24 cellular contexts compared by ENCODE assay signal in the genomic region with DNA sequence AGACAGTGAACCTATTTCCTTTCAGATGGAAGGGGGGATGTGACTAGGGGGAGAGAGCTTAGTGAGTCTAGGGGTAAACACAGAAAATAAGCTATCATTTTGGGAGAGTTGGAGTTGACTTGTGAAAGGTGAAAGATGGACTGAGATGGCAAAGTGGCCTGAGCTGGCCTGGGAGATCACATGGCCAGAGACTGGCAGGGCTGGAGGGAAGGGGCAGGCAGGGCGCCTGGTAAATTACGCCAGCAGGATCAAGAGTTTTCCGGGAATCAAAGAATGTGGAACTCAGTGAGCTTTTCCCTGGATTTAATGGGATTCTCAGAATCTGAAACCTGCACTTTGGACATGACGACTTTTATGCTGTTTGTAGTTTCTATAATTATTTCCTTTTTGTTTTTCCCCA. TPM values are rescaled to one million over a fixed set of nuclear protein-coding genes. Genes with fewer than 3 reads are reported as not detected.
DNase-seq lines count a peak whose midpoint lies in the region; ATAC-seq, FAIRE-seq and TF ChIP-seq lines count a peak whose summit lies in the region.
"Had no signal": no experiment of that assay in that cellular context is flagged by ENCODE, and none has a peak within 500 bp of the region (broad histone marks: within the 10 kb centered on the region; RNA-seq: fewer than 3 reads in every experiment).

No MANE protein-coding gene starts in this region.

- H4K20me1 ChIP-seq in H1 (replicated peaks in 1 of 2; ENCODE audit: control insufficient read depth in 1 of 2, insufficient read depth in 2 of 2, low read length in 2 of 2) = peaks cover 0 to 2% of the 10 kb centered on the region in 2 experiments
- H4K20me1 ChIP-seq in neural progenitor cell (ENCODE audit: low read depth) = no peaks in the 10 kb centered on the region

- H4K91ac ChIP-seq in H1 (replicated peaks; ENCODE audit: insufficient read length, low read length) = no peak overlapping the region

- H3K18ac ChIP-seq in H1 (ENCODE audit: extremely low read depth, low read length) = no peak overlapping the region

- no peak overlapping the region for H2BK20ac ChIP-seq in H1 (ENCODE audit: low read length)

- H3K79me2 ChIP-seq in H1 (ENCODE audit: control insufficient read depth in 1 of 2, insufficient read depth in 2 of 2, low read length in 2 of 2) = no peaks in the 10 kb centered on the region
- no peaks in the 10 kb centered on the region for H3K79me2 ChIP-seq in neural progenitor cell (ENCODE audit: low read depth)

- no peaks in the 10 kb centered on the region for H3K36me3 ChIP-seq in H1 (ENCODE audit: control insufficient read depth in 2 of 4, insufficient read depth in 4 of 4, low read length in 3 of 4)
- no peaks in the 10 kb centered on the region for H3K36me3 ChIP-seq in neural progenitor cell
- H3K36me3 ChIP-seq: BLaER1, HAP-1 had no signal

- no peaks in the 10 kb centered on the region for H3K36me3 Mint-ChIP-seq in activated naive CD4-positive, alpha-beta T cell treated with anti-CD3 and anti-CD28 coated beads, Interleukin-2, amount 50 U/mL, for 24 hours
- H3K36me3 Mint-ChIP-seq in activated naive CD4-positive, alpha-beta T cell treated with anti-CD3 and anti-CD28 coated beads, Interleukin-2, amount 10 ng/mL, durations not matched to agents 7 days and 5 days = no peaks in the 10 kb centered on the region
- H3K36me3 Mint-ChIP-seq in neural progenitor cell = no peaks in the 10 kb centered on the region
- H3K36me3 Mint-ChIP-seq: CD4-positive, CD25-positive, alpha-beta regulatory T cell; CD8-positive, alpha-beta memory T cell had no signal

- DNase-seq in activated naive CD4-positive, alpha-beta T cell treated with anti-CD3 and anti-CD28 coated beads, Interleukin-2, amount 10 ng/mL, durations not matched to agents 7 days and 5 days = no peak
- no peak for DNase-seq in H1 (ENCODE audit: low read depth in 1 of 2, low spot score in 2 of 2)
- no peak for DNase-seq in neural progenitor cell (ENCODE audit: low spot score)
- DNase-seq in C1 segment of cervical spinal cord (lab: John Stamatoyannopoulos, UW) = no peak
- DNase-seq: 8988T; CD4-positive, CD25-positive, alpha-beta regulatory T cell; CD8-positive, alpha-beta memory T cell; COR-L47; DMS 273 treated with DMSO at 0.1 percent for 48 hours; DMS53; DND-41; EL; IMR-90 had no signal

- CTCF ChIA-PET in activated naive CD4-positive, alpha-beta T cell treated with anti-CD3 and anti-CD28 coated beads, Interleukin-2, amount 10 ng/mL, durations not matched to agents 7 days and 5 days (lab: Charles Lee) = interaction anchor here (0.9 to 3.7 kb wide), 6 partner anchors 12 to 79 kb away, joined by 3 to 16 read pairs (median 4); no protein-coding TSS in a partner anchor
- CTCF ChIA-PET in H1 (lab: Charles Lee; ENCODE audit: partially characterized antibody) = interaction anchor here (0.6 to 62.8 kb wide), 14 partner anchors 3 to 327 kb away, joined by 3 to 1777 read pairs (median 7); partner anchors contain the start of genes CFAP65 and IHH

- no peak overlapping the region for H2AK5ac ChIP-seq in H1 (ENCODE audit: low read depth, low read length)

- H3K27ac ChIP-seq in H1 (ENCODE audit: low read depth, low read length) (no peak overlapping the region), neural progenitor cell (no peak overlapping the region)
- H3K27ac ChIP-seq: BLaER1, HL-60 had no signal

- peaks cover 50% of the 10 kb centered on the region for H3K27me3 Mint-ChIP-seq in activated naive CD4-positive, alpha-beta T cell treated with anti-CD3 and anti-CD28 coated beads, Interleukin-2, amount 50 U/mL, for 24 hours
- peaks cover 64% of the 10 kb centered on the region for H3K27me3 Mint-ChIP-seq in activated naive CD4-positive, alpha-beta T cell treated with anti-CD3 and anti-CD28 coated beads, Interleukin-2, amount 10 ng/mL, durations not matched to agents 7 days and 5 days
- H3K27me3 Mint-ChIP-seq in neural progenitor cell (ENCODE audit: insufficient read depth, low read depth) = peaks cover 39% of the 10 kb centered on the region

- H2AFZ ChIP-seq in H1 (ENCODE audit: low read length) (peak overlapping the region; percentile 54; the same call in 1 of the 2 replicates), neural progenitor cell (replicated peaks) (no peak overlapping the region)

- no peak for TF ChIP-seq EP300 in H1 (IDR thresholded peaks at IDR 0.05; ENCODE audit: borderline replicate concordance in 1 of 2, low read depth in 2 of 2, low read length in 2 of 2)

- ATAC-seq in HG03442 (IDR thresholded peaks at IDR 0.05; ENCODE audit: unreplicated experiment) = no peak
- no peak for ATAC-seq in HG03135 (IDR thresholded peaks at IDR 0.05; ENCODE audit: unreplicated experiment)
- ATAC-seq: GM12878 had no signal

- POLR2A ChIA-PET in H1 (lab: Charles Lee; ENCODE audit: partially characterized antibody) = interaction anchor here (1.8 kb wide), 1 partner anchor 11 kb away, joined by 4 read pairs; no protein-coding TSS in a partner anchor

- H3K9me3 ChIP-seq in H1 (ENCODE audit: insufficient read depth in 2 of 2, low read depth in 1 of 2, low read length in 1 of 2) (no peaks in the 10 kb centered on the region), neural progenitor cell (ENCODE audit: low read depth) (no peaks in the 10 kb centered on the region)
- H3K9me3 ChIP-seq: BLaER1, HAP-1 had no signal

- no peak for TF ChIP-seq POLR2A in H1 (IDR thresholded peaks at IDR 0.05; ENCODE audit: control extremely low read depth in 1 of 2, low read depth in 2 of 2, low read length in 2 of 2)

- no peak overlapping the region for H2BK15ac ChIP-seq in H1 (ENCODE audit: low read length)

- H3K79me1 ChIP-seq in H1 (ENCODE audit: low read depth, low read length) = no peaks in the 10 kb centered on the region

- H3K56ac ChIP-seq in H1 (replicated peaks; ENCODE audit: insufficient read length, low read depth, low read length) = no peak overlapping the region

- H3K4me1 Mint-ChIP-seq in activated naive CD4-positive, alpha-beta T cell treated with anti-CD3 and anti-CD28 coated beads, Interleukin-2, amount 50 U/mL, for 24 hours = peaks cover 12% of the 10 kb centered on the region
- H3K4me1 Mint-ChIP-seq in activated naive CD4-positive, alpha-beta T cell treated with anti-CD3 and anti-CD28 coated beads, Interleukin-2, amount 10 ng/mL, durations not matched to agents 7 days and 5 days = peaks cover 9% of the 10 kb centered on the region
- peaks cover 6% of the 10 kb centered on the region for H3K4me1 Mint-ChIP-seq in neural progenitor cell

- H4K8ac ChIP-seq in H1 (ENCODE audit: extremely low read depth, insufficient read depth, low read length) = no peak overlapping the region

- no peak for FAIRE-seq in H1 (lab: Jason Lieb, UNC)
- FAIRE-seq: GM12878 had no signal

- no peaks in the 10 kb centered on the region for H3K9me3 Mint-ChIP-seq in activated naive CD4-positive, alpha-beta T cell treated with anti-CD3 and anti-CD28 coated beads, Interleukin-2, amount 50 U/mL, for 24 hours
- no peaks in the 10 kb centered on the region for H3K9me3 Mint-ChIP-seq in activated naive CD4-positive, alpha-beta T cell treated with anti-CD3 and anti-CD28 coated beads, Interleukin-2, amount 10 ng/mL, durations not matched to agents 7 days and 5 days
- H3K9me3 Mint-ChIP-seq in neural progenitor cell = no peaks in the 10 kb centered on the region
- H3K9me3 Mint-ChIP-seq: CD8-positive, alpha-beta memory T cell had no signal

- H3K14ac ChIP-seq in H1 (ENCODE audit: insufficient read length) = no peak overlapping the region

- H3K4ac ChIP-seq in H1 (replicated peaks; ENCODE audit: insufficient read length, low read depth, low read length) = no peak overlapping the region

- H2BK5ac ChIP-seq in H1 (ENCODE audit: low read depth, low read length) = no peak overlapping the region

- TF ChIP-seq RAD21 in H1 (IDR thresholded peaks at IDR 0.05 in 1 of 2, conservative IDR thresholded peaks at IDR 0.05 in 1 of 2; ENCODE audit: low read depth in 2 of 2, low read length in 2 of 2) = no peak

- H3K4me2 ChIP-seq in H1 (ENCODE audit: insufficient read depth in 1 of 2, low read depth in 2 of 2, low read length in 2 of 2) (peak overlapping the region in 1 of 2 experiments; percentile 51; a peak in 1 of 4 replicates), neural progenitor cell (no peak overlapping the region)
- H3K4me2 ChIP-seq: BLaER1 had no signal

- peaks cover 0 to 3% (median 0%) of the 10 kb centered on the region in 4 experiments; a peak in 1 of 7 replicates for H3K4me1 ChIP-seq in H1 (replicated peaks in 1 of 4; ENCODE audit: control insufficient read depth in 3 of 4, insufficient read depth in 4 of 4, low read length in 3 of 4)
- H3K4me1 ChIP-seq in neural progenitor cell = no peaks in the 10 kb centered on the region
- H3K4me1 ChIP-seq: BLaER1, HAP-1 had no signal

- H3K4me3 ChIP-seq in H1 (ENCODE audit: extremely low read depth in 1 of 4, insufficient read depth in 2 of 4, low read depth in 3 of 4, low read length in 4 of 4) = no peak overlapping the region
- H3K4me3 ChIP-seq in neural progenitor cell = no peak overlapping the region
- H3K4me3 ChIP-seq: BLaER1, GM12878, HAP-1 had no signal

- no peaks in the 10 kb centered on the region; the same call in 1 of the 2 replicates for H3K23me2 ChIP-seq in H1 (ENCODE audit: low read depth, low read length)

- H2BK120ac ChIP-seq in H1 (replicated peaks; ENCODE audit: low read depth, low read length) = no peak overlapping the region

- TF ChIP-seq CTCF in H1 (IDR thresholded peaks at IDR 0.05; ENCODE audit: control extremely low read depth in 1 of 3, insufficient read depth in 1 of 3, low read depth in 1 of 3, low read length in 3 of 3) = no peak
- TF ChIP-seq CTCF in neural progenitor cell (IDR thresholded peaks at IDR 0.05) = no peak

- H3K27ac Mint-ChIP-seq in activated naive CD4-positive, alpha-beta T cell treated with anti-CD3 and anti-CD28 coated beads, Interleukin-2, amount 50 U/mL, for 24 hours = peak overlapping the region; percentile 59
- H3K27ac Mint-ChIP-seq in activated naive CD4-positive, alpha-beta T cell treated with anti-CD3 and anti-CD28 coated beads, Interleukin-2, amount 10 ng/mL, durations not matched to agents 7 days and 5 days = no peak overlapping the region
- no peak overlapping the region for H3K27ac Mint-ChIP-seq in neural progenitor cell
- H3K27ac Mint-ChIP-seq: CD4-positive, CD25-positive, alpha-beta regulatory T cell had no signal

- no peak overlapping the region for H3K4me3 Mint-ChIP-seq in activated naive CD4-positive, alpha-beta T cell treated with anti-CD3 and anti-CD28 coated beads, Interleukin-2, amount 50 U/mL, for 24 hours
- no peak overlapping the region for H3K4me3 Mint-ChIP-seq in activated naive CD4-positive, alpha-beta T cell treated with anti-CD3 and anti-CD28 coated beads, Interleukin-2, amount 10 ng/mL, durations not matched to agents 7 days and 5 days
- H3K4me3 Mint-ChIP-seq in neural progenitor cell = peak overlapping the region; percentile 94

- H3K23ac ChIP-seq in H1 (ENCODE audit: insufficient read length) = no peak overlapping the region

- no peak overlapping the region for H3K9ac ChIP-seq in H1 (replicated peaks in 1 of 4; ENCODE audit: extremely low read depth in 1 of 4, low read depth in 3 of 4, low read length in 3 of 4)
- H3K9ac ChIP-seq in neural progenitor cell = no peak overlapping the region
- H3K9ac ChIP-seq: BLaER1 had no signal

- H2BK12ac ChIP-seq in H1 (ENCODE audit: low read depth, low read length) = no peak overlapping the region

- 89% methylated on average over 4 of the region's 4 CpGs; no CpG with 5 or more reads in 1 of the 2 experiments for WGBS in H1 (ENCODE audit: extremely low coverage in 1 of 2, insufficient coverage in 1 of 2, insufficient read length in 1 of 2, insufficient replicate concordance in 2 of 2, low coverage in 1 of 2, low lambda C conversion rate in 2 of 2, missing lambda C conversion rate in 1 of 2), 2 experiments

- no peak overlapping the region for H4K5ac ChIP-seq in H1 (ENCODE audit: insufficient read length, low read depth, low read length)

- H3K27me3 ChIP-seq in H1 (replicated peaks in 1 of 4; ENCODE audit: control insufficient read depth in 3 of 4, extremely low read depth in 1 of 4, insufficient read depth in 3 of 4, low read length in 3 of 4) = peaks cover 0 to 7% (median 1%) of the 10 kb centered on the region in 4 experiments; a peak in 1 of 7 replicates
- H3K27me3 ChIP-seq in neural progenitor cell = peaks cover 82% of the 10 kb centered on the region

- H3F3A ChIP-seq in neural progenitor cell (ENCODE audit: low read depth) = no peaks in the 10 kb centered on the region

RNA-seq across cellular contexts. Expression of gene CFAP65, which starts 0.8 kb away (rescaled TPM):
- 0.13 and 0.19 TPM in 2 replicates for total RNA-seq in H1 (2021; fragmentation: NEBNext Ultra II Directional; extraction: Animal tissue kit (Norgen Biotek cat#: 25700))
- polyA plus RNA-seq in H1 (2011; rRNA removed) = 0.38 and 0.45 TPM in 2 replicates
- polyA plus RNA-seq in H1 (2011; cell fraction: cytosol; rRNA removed) = 1.0 TPM
- 0.88 TPM for polyA plus RNA-seq in H1 (2011; cell fraction: nucleus; rRNA removed)
- polyA plus RNA-seq in H1 (2012, experiment 1 of 2) = 0.32 to 0.68 TPM (median 0.52 TPM) in 4 replicates
- polyA plus RNA-seq in H1 (2012, experiment 2 of 2) = 0.33 TPM
- 0.18 TPM for polyA plus RNA-seq in H1 (2013, experiment 1 of 2)
- polyA plus RNA-seq in H1 (2013, experiment 2 of 2) = 0.18 TPM
- polyA minus RNA-seq in H1 (2011; rRNA and poly(A)+ RNA removed) = 0.35 and 0.76 TPM in 2 replicates
- polyA minus RNA-seq in H1 (2011; cell fraction: cytosol; rRNA and poly(A)+ RNA removed) = not detected
- polyA minus RNA-seq in H1 (2011; cell fraction: nucleus; rRNA and poly(A)+ RNA removed) = 0.20 TPM
- 0.22 and 0.80 TPM in 2 replicates for total RNA-seq in neural progenitor cell (ENCODE audit: low replicate concordance)
- total RNA-seq: CD4-positive, CD25-positive, alpha-beta regulatory T cell; CD8-positive, alpha-beta memory T cell; G401; GM12878; HT1080; IMR-90 had no signal
- polyA plus RNA-seq: AG04450; CD4-positive, CD25-positive, alpha-beta regulatory T cell; CD8-positive, alpha-beta memory T cell; GM12878; IMR-90 had no signal

RNA-seq across cellular contexts. Expression of gene IHH, which starts 18.6 kb away (rescaled TPM):
- not detected in 2 replicates for total RNA-seq in H1 (2021; fragmentation: NEBNext Ultra II Directional; extraction: Animal tissue kit (Norgen Biotek cat#: 25700))
- 0.03 and 0.13 TPM in 2 replicates for polyA plus RNA-seq in H1 (2011; rRNA removed)
- not detected for polyA plus RNA-seq in H1 (2011; cell fraction: cytosol; rRNA removed)
- polyA plus RNA-seq in H1 (2011; cell fraction: nucleus; rRNA removed) = not detected
- polyA plus RNA-seq in H1 (2012, experiment 1 of 2) = 0.08 to 0.17 TPM (median 0.14 TPM) in 4 replicates
- polyA plus RNA-seq in H1 (2012, experiment 2 of 2) = 0.10 TPM
- 0.02 TPM for polyA plus RNA-seq in H1 (2013, experiment 1 of 2)
- 0.02 TPM for polyA plus RNA-seq in H1 (2013, experiment 2 of 2)
- polyA minus RNA-seq in H1 (2011; rRNA and poly(A)+ RNA removed) = not detected in 2 replicates
- polyA minus RNA-seq in H1 (2011; cell fraction: cytosol; rRNA and poly(A)+ RNA removed) = not detected
- not detected for polyA minus RNA-seq in H1 (2011; cell fraction: nucleus; rRNA and poly(A)+ RNA removed)
- 0.06 TPM in 1 of 2 replicates, not detected in the other for total RNA-seq in neural progenitor cell (ENCODE audit: low replicate concordance)
- total RNA-seq: CD4-positive, CD25-positive, alpha-beta regulatory T cell; CD8-positive, alpha-beta memory T cell; G401; GM12878; H4; HT1080; IMR-90 had no signal
- polyA plus RNA-seq: AG04450; CD4-positive, CD25-positive, alpha-beta regulatory T cell; CD8-positive, alpha-beta memory T cell; IMR-90 had no signal

RNA-seq across cellular contexts. Expression of gene CRYBA2, which starts 48.9 kb away (rescaled TPM):
- total RNA-seq in H1 (2021; fragmentation: NEBNext Ultra II Directional; extraction: Animal tissue kit (Norgen Biotek cat#: 25700)) = not detected in 2 replicates
- not detected in 2 replicates for polyA plus RNA-seq in H1 (2011; rRNA removed)
- not detected for polyA plus RNA-seq in H1 (2011; cell fraction: cytosol; rRNA removed)
- not detected for polyA plus RNA-seq in H1 (2011; cell fraction: nucleus; rRNA removed)
- not detected in 4 replicates for polyA plus RNA-seq in H1 (2012, experiment 1 of 2)
- polyA plus RNA-seq in H1 (2012, experiment 2 of 2) = not detected
- polyA plus RNA-seq in H1 (2013, experiment 1 of 2) = not detected
- not detected for polyA plus RNA-seq in H1 (2013, experiment 2 of 2)
- not detected in 2 replicates for polyA minus RNA-seq in H1 (2011; rRNA and poly(A)+ RNA removed)
- not detected for polyA minus RNA-seq in H1 (2011; cell fraction: cytosol; rRNA and poly(A)+ RNA removed)
- polyA minus RNA-seq in H1 (2011; cell fraction: nucleus; rRNA and poly(A)+ RNA removed) = not detected
- total RNA-seq in neural progenitor cell (ENCODE audit: low replicate concordance) = not detected in 2 replicates
- total RNA-seq: CD4-positive, CD25-positive, alpha-beta regulatory T cell; CD8-positive, alpha-beta memory T cell; G401; GM12878; H4; HT1080; IMR-90 had no signal
- polyA plus RNA-seq: CD4-positive, CD25-positive, alpha-beta regulatory T cell; CD8-positive, alpha-beta memory T cell; GM12878; IMR-90 had no signal

RNA-seq across cellular contexts. Expression of gene FEV, which starts 57.2 kb away (rescaled TPM):
- not detected in 2 replicates for total RNA-seq in H1 (2021; fragmentation: NEBNext Ultra II Directional; extraction: Animal tissue kit (Norgen Biotek cat#: 25700))
- not detected in 2 replicates for polyA plus RNA-seq in H1 (2011; rRNA removed)
- polyA plus RNA-seq in H1 (2011; cell fraction: cytosol; rRNA removed) = not detected
- not detected for polyA plus RNA-seq in H1 (2011; cell fraction: nucleus; rRNA removed)
- not detected in 4 replicates for polyA plus RNA-seq in H1 (2012, experiment 1 of 2)
- polyA plus RNA-seq in H1 (2012, experiment 2 of 2) = not detected
- not detected for polyA plus RNA-seq in H1 (2013, experiment 1 of 2)
- not detected for polyA plus RNA-seq in H1 (2013, experiment 2 of 2)
- polyA minus RNA-seq in H1 (2011; rRNA and poly(A)+ RNA removed) = not detected in 2 replicates
- not detected for polyA minus RNA-seq in H1 (2011; cell fraction: cytosol; rRNA and poly(A)+ RNA removed)
- not detected for polyA minus RNA-seq in H1 (2011; cell fraction: nucleus; rRNA and poly(A)+ RNA removed)
- total RNA-seq in neural progenitor cell (ENCODE audit: low replicate concordance) = not detected in 2 replicates
- total RNA-seq: CD4-positive, CD25-positive, alpha-beta regulatory T cell; CD8-positive, alpha-beta memory T cell; G401; GM12878; H4; HT1080; IMR-90 had no signal
- polyA plus RNA-seq: AG04450; CD4-positive, CD25-positive, alpha-beta regulatory T cell; CD8-positive, alpha-beta memory T cell; GM12878; IMR-90 had no signal
